ENCODE assay signal across 1 cellular context in genomic region chr13:101751488-101751887, GRCh38.
TF ChIP-seq lines count a peak whose summit lies in the region.

No MANE protein-coding gene starts in this region.

TF ChIP-seq in GM12878, 131 proteins besides CTCF, POLR2A, EP300 and RAD21 (continued from another document):
- no peak for TF ChIP-seq ZNF274 (IDR thresholded peaks at IDR 0.05; ENCODE audit: insufficient read depth, insufficient read length)
